In genomic region chr4:138437263-138437851, GRCh38 we compare ENCODE assay signal across 1 cellular context.
A peak's percentile ranks its signal among the peaks of the same experiment; 100 is the strongest.
TF ChIP-seq lines count a peak whose summit lies in the region.

No MANE protein-coding gene starts in this region.

TF ChIP-seq in K562, 482 proteins besides CTCF, POLR2A, EP300 and RAD21 (continued from another document):
- TF ChIP-seq ZNF277 (CRISPR knock-in tag; IDR thresholded peaks at IDR 0.05; ENCODE audit: borderline replicate concordance) (no peak), HDAC1 (IDR thresholded peaks at IDR 0.05) (peak in 1 of 2 experiments; percentile 26; a peak in 1 of 4 replicates), NFIC (IDR thresholded peaks at IDR 0.05) (peak; percentile 23; the same call in 1 of the 2 replicates), HMG20A (CRISPR knock-in tag; conservative IDR thresholded peaks at IDR 0.05) (no peak), HIVEP1 (CRISPR knock-in tag; IDR thresholded peaks at IDR 0.05) (no peak), CREM (IDR thresholded peaks at IDR 0.05; ENCODE audit: low read depth) (no peak), SMARCB1 (IDR thresholded peaks at IDR 0.05; ENCODE audit: insufficient read length, low read depth) (peak; percentile 88), NFE2 (IDR thresholded peaks at IDR 0.05; ENCODE audit: low read depth) (peak; percentile 52; the same call in 1 of the 2 replicates), KHSRP (IDR thresholded peaks at IDR 0.05) (no peak), ZFPM2 (CRISPR knock-in tag; IDR thresholded peaks at IDR 0.05) (no peak), MTA2 (IDR thresholded peaks at IDR 0.05; ENCODE audit: low read depth) (peak; percentile 66), JUND (IDR thresholded peaks at IDR 0.05; ENCODE audit: borderline replicate concordance, low read depth, low read length) (peak; percentile 43; the same call in 1 of the 2 replicates), JUND (tag; IDR thresholded peaks at IDR 0.05; ENCODE audit: borderline replicate concordance, low read depth, low read length) (peak; percentile 58; the same call in 1 of the 3 replicates), LARP7 (IDR thresholded peaks at IDR 0.05) (no peak), CBFA2T2 (conservative IDR thresholded peaks at IDR 0.05) (peak; percentile 72), ZNF197 (CRISPR knock-in tag; IDR thresholded peaks at IDR 0.05; ENCODE audit: low read depth) (0 out of 2 replicates have a peak, but pooled peaks have one; percentile 53), STAT5A (IDR thresholded peaks at IDR 0.05; ENCODE audit: borderline replicate concordance, low read length) (peak; percentile 61; the same call in 1 of the 2 replicates), ZFP36 (IDR thresholded peaks at IDR 0.05; ENCODE audit: low read depth, low read length, partially characterized antibody) (no peak), CBFA2T3 (IDR thresholded peaks at IDR 0.05) (peak; percentile 90), ASH1L (IDR thresholded peaks at IDR 0.05; ENCODE audit: borderline replicate concordance, low read depth, partially characterized antibody) (no peak), ZEB2 (IDR thresholded peaks at IDR 0.05) (peak; percentile 68; the same call in 1 of the 2 replicates), OTX1 (CRISPR knock-in tag; IDR thresholded peaks at IDR 0.05) (no peak), YBX1 (IDR thresholded peaks at IDR 0.05) (no peak), ZNF384 (IDR thresholded peaks at IDR 0.05; ENCODE audit: low read depth, low read length) (peak; percentile 37; the same call in 1 of the 2 replicates), TAL1 (IDR thresholded peaks at IDR 0.05) (peak; percentile 86), ZNF134 (CRISPR knock-in tag; conservative IDR thresholded peaks at IDR 0.05) (no peak)
- TF ChIP-seq, protein P1, sequence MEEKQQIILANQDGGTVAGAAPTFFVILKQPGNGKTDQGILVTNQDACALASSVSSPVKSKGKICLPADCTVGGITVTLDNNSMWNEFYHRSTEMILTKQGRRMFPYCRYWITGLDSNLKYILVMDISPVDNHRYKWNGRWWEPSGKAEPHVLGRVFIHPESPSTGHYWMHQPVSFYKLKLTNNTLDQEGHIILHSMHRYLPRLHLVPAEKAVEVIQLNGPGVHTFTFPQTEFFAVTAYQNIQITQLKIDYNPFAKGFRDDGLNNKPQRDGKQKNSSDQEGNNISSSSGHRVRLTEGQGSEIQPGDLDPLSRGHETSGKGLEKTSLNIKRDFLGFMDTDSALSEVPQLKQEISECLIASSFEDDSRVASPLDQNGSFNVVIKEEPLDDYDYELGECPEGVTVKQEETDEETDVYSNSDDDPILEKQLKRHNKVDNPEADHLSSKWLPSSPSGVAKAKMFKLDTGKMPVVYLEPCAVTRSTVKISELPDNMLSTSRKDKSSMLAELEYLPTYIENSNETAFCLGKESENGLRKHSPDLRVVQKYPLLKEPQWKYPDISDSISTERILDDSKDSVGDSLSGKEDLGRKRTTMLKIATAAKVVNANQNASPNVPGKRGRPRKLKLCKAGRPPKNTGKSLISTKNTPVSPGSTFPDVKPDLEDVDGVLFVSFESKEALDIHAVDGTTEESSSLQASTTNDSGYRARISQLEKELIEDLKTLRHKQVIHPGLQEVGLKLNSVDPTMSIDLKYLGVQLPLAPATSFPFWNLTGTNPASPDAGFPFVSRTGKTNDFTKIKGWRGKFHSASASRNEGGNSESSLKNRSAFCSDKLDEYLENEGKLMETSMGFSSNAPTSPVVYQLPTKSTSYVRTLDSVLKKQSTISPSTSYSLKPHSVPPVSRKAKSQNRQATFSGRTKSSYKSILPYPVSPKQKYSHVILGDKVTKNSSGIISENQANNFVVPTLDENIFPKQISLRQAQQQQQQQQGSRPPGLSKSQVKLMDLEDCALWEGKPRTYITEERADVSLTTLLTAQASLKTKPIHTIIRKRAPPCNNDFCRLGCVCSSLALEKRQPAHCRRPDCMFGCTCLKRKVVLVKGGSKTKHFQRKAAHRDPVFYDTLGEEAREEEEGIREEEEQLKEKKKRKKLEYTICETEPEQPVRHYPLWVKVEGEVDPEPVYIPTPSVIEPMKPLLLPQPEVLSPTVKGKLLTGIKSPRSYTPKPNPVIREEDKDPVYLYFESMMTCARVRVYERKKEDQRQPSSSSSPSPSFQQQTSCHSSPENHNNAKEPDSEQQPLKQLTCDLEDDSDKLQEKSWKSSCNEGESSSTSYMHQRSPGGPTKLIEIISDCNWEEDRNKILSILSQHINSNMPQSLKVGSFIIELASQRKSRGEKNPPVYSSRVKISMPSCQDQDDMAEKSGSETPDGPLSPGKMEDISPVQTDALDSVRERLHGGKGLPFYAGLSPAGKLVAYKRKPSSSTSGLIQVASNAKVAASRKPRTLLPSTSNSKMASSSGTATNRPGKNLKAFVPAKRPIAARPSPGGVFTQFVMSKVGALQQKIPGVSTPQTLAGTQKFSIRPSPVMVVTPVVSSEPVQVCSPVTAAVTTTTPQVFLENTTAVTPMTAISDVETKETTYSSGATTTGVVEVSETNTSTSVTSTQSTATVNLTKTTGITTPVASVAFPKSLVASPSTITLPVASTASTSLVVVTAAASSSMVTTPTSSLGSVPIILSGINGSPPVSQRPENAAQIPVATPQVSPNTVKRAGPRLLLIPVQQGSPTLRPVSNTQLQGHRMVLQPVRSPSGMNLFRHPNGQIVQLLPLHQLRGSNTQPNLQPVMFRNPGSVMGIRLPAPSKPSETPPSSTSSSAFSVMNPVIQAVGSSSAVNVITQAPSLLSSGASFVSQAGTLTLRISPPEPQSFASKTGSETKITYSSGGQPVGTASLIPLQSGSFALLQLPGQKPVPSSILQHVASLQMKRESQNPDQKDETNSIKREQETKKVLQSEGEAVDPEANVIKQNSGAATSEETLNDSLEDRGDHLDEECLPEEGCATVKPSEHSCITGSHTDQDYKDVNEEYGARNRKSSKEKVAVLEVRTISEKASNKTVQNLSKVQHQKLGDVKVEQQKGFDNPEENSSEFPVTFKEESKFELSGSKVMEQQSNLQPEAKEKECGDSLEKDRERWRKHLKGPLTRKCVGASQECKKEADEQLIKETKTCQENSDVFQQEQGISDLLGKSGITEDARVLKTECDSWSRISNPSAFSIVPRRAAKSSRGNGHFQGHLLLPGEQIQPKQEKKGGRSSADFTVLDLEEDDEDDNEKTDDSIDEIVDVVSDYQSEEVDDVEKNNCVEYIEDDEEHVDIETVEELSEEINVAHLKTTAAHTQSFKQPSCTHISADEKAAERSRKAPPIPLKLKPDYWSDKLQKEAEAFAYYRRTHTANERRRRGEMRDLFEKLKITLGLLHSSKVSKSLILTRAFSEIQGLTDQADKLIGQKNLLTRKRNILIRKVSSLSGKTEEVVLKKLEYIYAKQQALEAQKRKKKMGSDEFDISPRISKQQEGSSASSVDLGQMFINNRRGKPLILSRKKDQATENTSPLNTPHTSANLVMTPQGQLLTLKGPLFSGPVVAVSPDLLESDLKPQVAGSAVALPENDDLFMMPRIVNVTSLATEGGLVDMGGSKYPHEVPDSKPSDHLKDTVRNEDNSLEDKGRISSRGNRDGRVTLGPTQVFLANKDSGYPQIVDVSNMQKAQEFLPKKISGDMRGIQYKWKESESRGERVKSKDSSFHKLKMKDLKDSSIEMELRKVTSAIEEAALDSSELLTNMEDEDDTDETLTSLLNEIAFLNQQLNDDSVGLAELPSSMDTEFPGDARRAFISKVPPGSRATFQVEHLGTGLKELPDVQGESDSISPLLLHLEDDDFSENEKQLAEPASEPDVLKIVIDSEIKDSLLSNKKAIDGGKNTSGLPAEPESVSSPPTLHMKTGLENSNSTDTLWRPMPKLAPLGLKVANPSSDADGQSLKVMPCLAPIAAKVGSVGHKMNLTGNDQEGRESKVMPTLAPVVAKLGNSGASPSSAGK (IDR thresholded peaks at IDR 0.05), result 0 out of 2 replicates have a peak, but pooled peaks have one; percentile 21
- TF ChIP-seq, protein P2, sequence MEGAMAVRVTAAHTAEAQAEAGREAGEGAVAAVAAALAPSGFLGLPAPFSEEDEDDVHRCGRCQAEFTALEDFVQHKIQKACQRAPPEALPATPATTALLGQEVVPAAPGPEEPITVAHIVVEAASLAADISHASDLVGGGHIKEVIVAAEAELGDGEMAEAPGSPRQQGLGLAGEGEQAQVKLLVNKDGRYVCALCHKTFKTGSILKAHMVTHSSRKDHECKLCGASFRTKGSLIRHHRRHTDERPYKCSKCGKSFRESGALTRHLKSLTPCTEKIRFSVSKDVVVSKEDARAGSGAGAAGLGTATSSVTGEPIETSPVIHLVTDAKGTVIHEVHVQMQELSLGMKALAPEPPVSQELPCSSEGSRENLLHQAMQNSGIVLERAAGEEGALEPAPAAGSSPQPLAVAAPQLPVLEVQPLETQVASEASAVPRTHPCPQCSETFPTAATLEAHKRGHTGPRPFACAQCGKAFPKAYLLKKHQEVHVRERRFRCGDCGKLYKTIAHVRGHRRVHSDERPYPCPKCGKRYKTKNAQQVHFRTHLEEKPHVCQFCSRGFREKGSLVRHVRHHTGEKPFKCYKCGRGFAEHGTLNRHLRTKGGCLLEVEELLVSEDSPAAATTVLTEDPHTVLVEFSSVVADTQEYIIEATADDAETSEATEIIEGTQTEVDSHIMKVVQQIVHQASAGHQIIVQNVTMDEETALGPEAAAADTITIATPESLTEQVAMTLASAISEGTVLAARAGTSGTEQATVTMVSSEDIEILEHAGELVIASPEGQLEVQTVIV (CRISPR knock-in tag; IDR thresholded peaks at IDR 0.05; ENCODE audit: borderline replicate concordance), result no peak
